Comparison of ENCODE assay signal across 8 cellular contexts in genomic region chr9:86099695-86100364, GRCh38. TPM values are rescaled to one million over a fixed set of nuclear protein-coding genes. Genes with fewer than 3 reads are reported as not detected.
DNase-seq lines count a peak whose midpoint lies in the region; ATAC-seq and TF ChIP-seq lines count a peak whose summit lies in the region.

No MANE protein-coding gene starts in this region.

- 14% methylated on average over 19 of the region's 47 CpGs for WGBS in SK-N-SH (ENCODE audit: low lambda C conversion rate)

- H3K4me3 ChIP-seq in SK-N-SH (ENCODE audit: low read depth in 2 of 2, low read length in 1 of 2) (peak overlapping the region; percentile 85 to 90), duodenal mucosa (ENCODE audit: low read depth in 1 of 2, low read length in 2 of 2) (peak overlapping the region; percentile 76 to 83)

- peak overlapping the region; percentile 91 for H2AFZ ChIP-seq in SK-N-SH (ENCODE audit: low read depth)

- H3K4me2 ChIP-seq in SK-N-SH: peak overlapping the region; percentile 89

- H3K9me3 Mint-ChIP-seq in stimulated activated naive CD8-positive, alpha-beta T cell treated with anti-CD3 and anti-CD28 coated beads, Interleukin-15, amount 100 ng/mL, for 72 hours: no peaks in the 10 kb centered on the region

- peak overlapping the region; percentile 35 to 82; a peak in 3 of 4 replicates for H3K27ac ChIP-seq in SK-N-SH (ENCODE audit: low read depth in 2 of 2, low read length in 1 of 2)
- peak overlapping the region; percentile 77 for H3K27ac ChIP-seq in duodenal mucosa (ENCODE audit: low read depth, low read length)

- DNase-seq in COLO668 (lab: John Stamatoyannopoulos, UW; ENCODE audit: unreplicated experiment) (peak; percentile 48), SK-N-SH (peak; percentile 59), lung microvascular endothelial cell (ENCODE audit: low read depth in 2 of 2) (peak; percentile 20 to 68), OCI-M1 (lab: John Stamatoyannopoulos, UW) (no peak)
- DNase-seq in stimulated activated naive CD8-positive, alpha-beta T cell treated with anti-CD3 and anti-CD28 coated beads, Interleukin-15, amount 100 ng/mL, for 72 hours: peak; percentile 14
- no peak for DNase-seq in effector CD8-positive, alpha-beta T cell (lab: John Stamatoyannopoulos, UW)

- H3K4me1 ChIP-seq in SK-N-SH (ENCODE audit: control insufficient read depth in 1 of 2, insufficient read depth in 2 of 2, low read depth in 1 of 2, low read length in 1 of 2): peaks cover 0 to 14% of the 10 kb centered on the region in 2 experiments; a peak in 2 of 4 replicates
- peaks cover 17 to 24% of the 10 kb centered on the region in 2 donors for H3K4me1 ChIP-seq in duodenal mucosa (ENCODE audit: control insufficient read depth in 1 of 2, insufficient read depth in 2 of 2, low read length in 2 of 2)

- peak; percentile 29 for ATAC-seq in HG02798 (IDR thresholded peaks at IDR 0.05; ENCODE audit: poor library complexity, unreplicated experiment)
- peak; percentile 42 for ATAC-seq in stimulated activated naive CD8-positive, alpha-beta T cell treated with anti-CD3 and anti-CD28 coated beads, Interleukin-15, amount 100 ng/mL, for 72 hours

- H3K79me2 ChIP-seq in SK-N-SH (ENCODE audit: insufficient read depth): peaks cover 32% of the 10 kb centered on the region

- CTCF ChIA-PET in SK-N-SH (lab: Yijun Ruan, JAX): interaction anchor here (0.6 to 2.9 kb wide), 8 partner anchors 9 to 249 kb away, joined by 3 to 11 read pairs (median 4); no protein-coding TSS in a partner anchor

- TF ChIP-seq EP300 in SK-N-SH (IDR thresholded peaks at IDR 0.05; ENCODE audit: borderline replicate concordance in 1 of 2, low read depth in 1 of 2, low read length in 1 of 2): no peak

- POLR2A ChIA-PET in SK-N-SH (lab: Yijun Ruan, JAX): interaction anchor here (1.7 kb wide), 1 partner anchor 20 kb away, joined by 3 read pairs; no protein-coding TSS in a partner anchor

- H3K9me2 ChIP-seq in SK-N-SH: no peaks in the 10 kb centered on the region

- H3K9ac ChIP-seq in SK-N-SH: peak overlapping the region; percentile 61; the same call in 1 of the 2 replicates
- peak overlapping the region; percentile 48 to 93 for H3K9ac ChIP-seq in duodenal mucosa (ENCODE audit: low read depth in 1 of 2, low read length in 2 of 2)

- peak overlapping the region in 1 of 2 donors; percentile 89 for H3K27ac Mint-ChIP-seq in stimulated activated naive CD8-positive, alpha-beta T cell treated with anti-CD3 and anti-CD28 coated beads, Interleukin-15, amount 100 ng/mL, for 72 hours

- no peak for TF ChIP-seq CTCF in SK-N-SH (IDR thresholded peaks at IDR 0.05)

- no peaks in the 10 kb centered on the region for H4K20me1 ChIP-seq in SK-N-SH (ENCODE audit: insufficient read depth)

- no peak for TF ChIP-seq RAD21 in SK-N-SH (IDR thresholded peaks at IDR 0.05; ENCODE audit: low read length)

- H3F3A ChIP-seq in SK-N-SH (replicated peaks; ENCODE audit: insufficient read depth): peaks cover 13% of the 10 kb centered on the region

- peaks cover 28% of the 10 kb centered on the region for H3K27me3 Mint-ChIP-seq in stimulated activated naive CD8-positive, alpha-beta T cell treated with anti-CD3 and anti-CD28 coated beads, Interleukin-15, amount 100 ng/mL, for 72 hours

- H3K27me3 ChIP-seq in SK-N-SH (ENCODE audit: insufficient read depth) (no peaks in the 10 kb centered on the region), duodenal mucosa (ENCODE audit: control insufficient read depth in 1 of 2, insufficient read depth in 2 of 2, low read length in 2 of 2) (no peaks in the 10 kb centered on the region)

- H3K9me3 ChIP-seq in SK-N-SH (no peaks in the 10 kb centered on the region), duodenal mucosa (ENCODE audit: control insufficient read depth in 1 of 2, low read length in 2 of 2) (no peaks in the 10 kb centered on the region)

- H3K4me1 Mint-ChIP-seq in stimulated activated naive CD8-positive, alpha-beta T cell treated with anti-CD3 and anti-CD28 coated beads, Interleukin-15, amount 100 ng/mL, for 72 hours: peaks cover 13% of the 10 kb centered on the region

- peak overlapping the region; percentile 78 to 91 for H3K4me3 Mint-ChIP-seq in stimulated activated naive CD8-positive, alpha-beta T cell treated with anti-CD3 and anti-CD28 coated beads, Interleukin-15, amount 100 ng/mL, for 72 hours

- H3K36me3 ChIP-seq in SK-N-SH (replicated peaks in 1 of 2; ENCODE audit: control insufficient read depth in 1 of 2, insufficient read depth in 2 of 2, low read length in 1 of 2): no peaks in the 10 kb centered on the region
- no peaks in the 10 kb centered on the region for H3K36me3 ChIP-seq in duodenal mucosa (ENCODE audit: control insufficient read depth in 1 of 2, insufficient read depth in 2 of 2, low read length in 2 of 2)

TF ChIP-seq in SK-N-SH, 30 proteins besides CTCF, POLR2A, EP300 and RAD21:
- no peak for TF ChIP-seq TCF12 (IDR thresholded peaks at IDR 0.05)
- TF ChIP-seq REST (IDR thresholded peaks at IDR 0.05; ENCODE audit: low read depth, low read length): no peak
- no peak for TF ChIP-seq GABPA (IDR thresholded peaks at IDR 0.05; ENCODE audit: low read depth)
- no peak for TF ChIP-seq USF2 (IDR thresholded peaks at IDR 0.05; ENCODE audit: borderline replicate concordance, low read depth, low read length)
- TF ChIP-seq TAF1 (IDR thresholded peaks at IDR 0.05; ENCODE audit: borderline replicate concordance, low read depth, low read length): no peak
- TF ChIP-seq FOXM1 (IDR thresholded peaks at IDR 0.05; ENCODE audit: low read depth): no peak
- TF ChIP-seq SMC3 (IDR thresholded peaks at IDR 0.05; ENCODE audit: low read depth, low read length): no peak
- TF ChIP-seq RCOR1 (IDR thresholded peaks at IDR 0.05; ENCODE audit: low read length): no peak
- no peak for TF ChIP-seq EZH2phosphoT487 (IDR thresholded peaks at IDR 0.05; ENCODE audit: borderline replicate concordance, low read depth)
- no peak for TF ChIP-seq PBX3 (IDR thresholded peaks at IDR 0.05)
TF ChIP-seq in SK-N-SH: peak in this region for 0.

RNA-seq across cellular contexts. Expression of gene GOLM1, which starts 0.5 kb away (rescaled TPM):
- polyA plus RNA-seq in SK-N-SH (2012; rRNA removed): 69.8 and 83.2 TPM in 2 replicates
- 76.9 and 101 TPM in 2 replicates for polyA plus RNA-seq in SK-N-SH (2012; cell fraction: cytosol; rRNA removed)
- polyA plus RNA-seq in SK-N-SH (2012; cell fraction: nucleus; rRNA removed): 20.0 and 33.9 TPM in 2 replicates
- 15.9 and 29.9 TPM in 2 replicates for total RNA-seq in lung microvascular endothelial cell

Comparison
In these comparisons a context has a peak if more than half of its experiments do, and no peak if none do; other contexts are left out.
1. DNase-seq: peak in COLO668 (single experiment), SK-N-SH (single experiment), lung microvascular endothelial cell (2 of 2) and stimulated activated naive CD8-positive, alpha-beta T cell treated with anti-CD3 and anti-CD28 coated beads, Interleukin-15, amount 100 ng/mL, for 72 hours (2 of 2); none in effector CD8-positive, alpha-beta T cell (single experiment) and OCI-M1 (single experiment).